8 cellular contexts compared by ENCODE assay signal in genomic region chr15:85792872-85793621, GRCh38. TPM values are rescaled to one million over a fixed set of nuclear protein-coding genes. Genes with fewer than 3 reads are reported as not detected.
A peak's percentile ranks its signal among the peaks of the same experiment; 100 is the strongest.
DNase-seq lines count a peak whose midpoint lies in the region; ATAC-seq and TF ChIP-seq lines count a peak whose summit lies in the region.

No MANE protein-coding gene starts in this region.

- WGBS in esophagus, 2 donors, result 48 to 57% methylated on average over 14 of the region's 14 CpGs

- DNase-seq in Calu3 (no peak), gastrocnemius medialis (no peak), kidney tubule cell (ENCODE audit: low spot score) (no peak), globus pallidus (ENCODE audit: low spot score) (no peak)
- DNase-seq in activated CD8-positive, alpha-beta memory T cell treated with anti-CD3 and anti-CD28 coated beads, Interleukin-2, amount 50 U/mL, for 4 hours, result no peak

- no peaks in the 10 kb centered on the region for H3K9me3 ChIP-seq in esophagus (ENCODE audit: control insufficient read depth in 2 of 2, insufficient read depth in 1 of 2, low read depth in 1 of 2, low read length in 1 of 2)
- H3K9me3 ChIP-seq in gastrocnemius medialis, result no peaks in the 10 kb centered on the region

- H3K27me3 ChIP-seq in esophagus (ENCODE audit: control insufficient read depth in 1 of 2, insufficient read depth in 2 of 2, low read length in 2 of 2) (no peaks in the 10 kb centered on the region), gastrocnemius medialis (no peaks in the 10 kb centered on the region)

- H3K36me3 Mint-ChIP-seq in Calu3 (ENCODE audit: insufficient read depth, unreplicated experiment), result peaks cover 31% of the 10 kb centered on the region
- peaks cover 2% of the 10 kb centered on the region for H3K36me3 Mint-ChIP-seq in T-helper 1 cell treated with Interleukin-12 subunit alpha and Interleukin-12 subunit beta and Interleukin-4 antibody, amounts not matched to agents 30 μg/mL and 1 μg/mL, for 36 hours (ENCODE audit: low read depth)

- H3K36me3 ChIP-seq in esophagus (ENCODE audit: control insufficient read depth in 2 of 2, insufficient read depth in 2 of 2, low read length in 1 of 2) (no peaks in the 10 kb centered on the region), gastrocnemius medialis (no peaks in the 10 kb centered on the region)

- in situ Hi-C loops in gastrocnemius medialis (cut with MboI; ENCODE audit: low sequenced_read_pairs in 4 of 4), result no loop called here

- no TSS peak for BruUV-seq in Calu3 (replicated peaks; lab: Mats Ljungman, UMichigan)

- TF ChIP-seq CTCF in Calu3 (IDR thresholded peaks at IDR 0.05; ENCODE audit: unreplicated experiment) (no peak), gastrocnemius medialis (IDR thresholded peaks at IDR 0.05 in 4 of 5, conservative IDR thresholded peaks at IDR 0.05 in 1 of 5) (no peak)

- CTCF ChIA-PET in Calu3 (lab: Charles Lee), result no interaction called here

- peaks cover 7 to 10% of the 10 kb centered on the region in 2 donors for H3K4me1 ChIP-seq in esophagus (ENCODE audit: control insufficient read depth in 2 of 2, insufficient read depth in 2 of 2, low read length in 1 of 2)
- H3K4me1 ChIP-seq in gastrocnemius medialis, result peaks cover 18 to 28% of the 10 kb centered on the region in 2 donors

- H3K9me3 Mint-ChIP-seq in Calu3 (ENCODE audit: low read depth, unreplicated experiment), result no peaks in the 10 kb centered on the region
- H3K9me3 Mint-ChIP-seq in T-helper 1 cell treated with Interleukin-12 subunit alpha and Interleukin-12 subunit beta and Interleukin-4 antibody, amounts not matched to agents 30 μg/mL and 1 μg/mL, for 36 hours, result no peaks in the 10 kb centered on the region

- peak overlapping the region in 1 of 2 donors; percentile 43 for H3K27ac ChIP-seq in esophagus (ENCODE audit: low read depth in 2 of 2, low read length in 1 of 2)
- H3K27ac ChIP-seq in gastrocnemius medialis, result peak overlapping the region; percentile 86 to 99 (median 98)

- TF ChIP-seq POLR2A in gastrocnemius medialis (IDR thresholded peaks at IDR 0.05), result no peak

- H3K4me3 ChIP-seq in esophagus (ENCODE audit: low read depth in 1 of 2, low read length in 2 of 2) (peak overlapping the region; percentile 86 to 91), gastrocnemius medialis (peak overlapping the region; percentile 75 to 98 (median 92))

- intact Hi-C loops in Calu3 (cut with micrococcal nuclease; ENCODE audit: unreplicated experiment), result no loop called here
- intact Hi-C loops in gastrocnemius medialis (cut with DNase I; ENCODE audit: low total_unique reads), result loop anchor here (5.0 to 10.0 kb wide), 4 partner anchors 61 to 372 kb away; no protein-coding TSS in a partner anchor

- peaks cover 41% of the 10 kb centered on the region for H3K4me1 Mint-ChIP-seq in Calu3 (ENCODE audit: low read depth, unreplicated experiment)
- H3K4me1 Mint-ChIP-seq in T-helper 1 cell treated with Interleukin-12 subunit alpha and Interleukin-12 subunit beta and Interleukin-4 antibody, amounts not matched to agents 30 μg/mL and 1 μg/mL, for 36 hours (ENCODE audit: low read depth), result peaks cover 29% of the 10 kb centered on the region

- ATAC-seq in gastrocnemius medialis (peak in 1 of 2 donors; percentile 20), HG03097 (IDR thresholded peaks at IDR 0.05; ENCODE audit: low FRiP score, unreplicated experiment) (no peak)

- peak overlapping the region; percentile 73 for H3K4me3 Mint-ChIP-seq in Calu3 (ENCODE audit: low read depth, unreplicated experiment)
- H3K4me3 Mint-ChIP-seq in T-helper 1 cell treated with Interleukin-12 subunit alpha and Interleukin-12 subunit beta and Interleukin-4 antibody, amounts not matched to agents 30 μg/mL and 1 μg/mL, for 36 hours, result peak overlapping the region; percentile 84

- H3K27ac Mint-ChIP-seq in Calu3 (ENCODE audit: unreplicated experiment), result peak overlapping the region; percentile 22
- H3K27ac Mint-ChIP-seq in T-helper 1 cell treated with Interleukin-12 subunit alpha and Interleukin-12 subunit beta and Interleukin-4 antibody, amounts not matched to agents 30 μg/mL and 1 μg/mL, for 36 hours, result peak overlapping the region; percentile 69

- no peaks in the 10 kb centered on the region for H3K27me3 Mint-ChIP-seq in Calu3 (ENCODE audit: unreplicated experiment)
- H3K27me3 Mint-ChIP-seq in T-helper 1 cell treated with Interleukin-12 subunit alpha and Interleukin-12 subunit beta and Interleukin-4 antibody, amounts not matched to agents 30 μg/mL and 1 μg/mL, for 36 hours (ENCODE audit: low read depth), result peaks cover 10% of the 10 kb centered on the region

RNA-seq across cellular contexts. Expression of gene KLHL25, which starts 1.7 kb away (rescaled TPM):
- total RNA-seq in Calu3 (2022), result 14.1 and 16.0 TPM in 2 replicates
- 1 to 10 TPM; 4.2 to 4.5 TPM for polyA plus RNA-seq in esophagus
- total RNA-seq in gastrocnemius medialis, result 1 to 10 TPM; 4.8 to 7.0 (median 6.8) TPM
